1 cellular context compared by ENCODE assay signal in the genomic region with DNA sequence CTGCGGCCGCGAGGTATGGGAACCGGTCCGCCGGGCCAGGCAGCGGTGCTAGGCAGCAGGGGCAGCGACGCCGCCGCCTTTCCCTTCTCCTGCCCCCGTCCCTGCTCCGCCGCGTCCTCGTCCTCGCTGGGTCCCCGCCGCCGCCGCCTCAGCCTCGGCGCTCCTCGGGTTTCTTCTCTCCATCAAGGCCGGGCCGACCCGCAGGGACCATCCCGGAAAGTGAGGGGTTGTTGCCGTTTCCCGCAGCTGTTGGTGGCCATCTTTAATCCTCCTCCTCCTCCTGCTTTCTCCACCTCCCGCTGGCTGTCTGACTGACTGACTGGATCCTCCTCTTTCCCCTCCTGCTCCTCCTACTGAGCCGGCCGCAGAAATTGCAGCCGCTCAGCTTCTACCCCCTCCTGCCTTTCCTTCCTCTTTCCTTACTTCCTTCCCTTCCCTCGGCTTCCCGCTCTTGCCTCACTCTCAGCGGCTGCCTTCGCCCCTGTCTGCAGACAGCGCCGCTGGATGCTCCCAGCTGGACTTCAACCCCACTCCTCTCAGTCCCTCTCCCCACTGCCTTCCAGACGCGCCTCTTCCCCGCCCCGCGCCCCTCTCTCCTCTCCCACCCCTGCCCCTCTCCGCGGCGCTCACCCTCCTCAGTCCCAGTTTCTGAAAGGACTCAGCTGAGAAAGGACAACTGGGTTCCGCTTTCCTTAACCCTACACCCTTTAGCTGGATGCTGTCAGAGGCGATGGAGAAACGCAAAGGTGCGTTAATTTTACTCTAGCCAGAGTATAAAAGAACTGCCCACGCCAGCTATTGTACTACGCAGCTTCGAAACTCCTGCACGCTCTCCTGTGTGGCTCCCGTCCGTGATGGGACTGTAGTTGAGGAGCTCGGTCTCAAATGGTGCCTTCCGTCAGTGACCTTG.
TF ChIP-seq lines count a peak whose summit lies in the region.

A gene with protein sequence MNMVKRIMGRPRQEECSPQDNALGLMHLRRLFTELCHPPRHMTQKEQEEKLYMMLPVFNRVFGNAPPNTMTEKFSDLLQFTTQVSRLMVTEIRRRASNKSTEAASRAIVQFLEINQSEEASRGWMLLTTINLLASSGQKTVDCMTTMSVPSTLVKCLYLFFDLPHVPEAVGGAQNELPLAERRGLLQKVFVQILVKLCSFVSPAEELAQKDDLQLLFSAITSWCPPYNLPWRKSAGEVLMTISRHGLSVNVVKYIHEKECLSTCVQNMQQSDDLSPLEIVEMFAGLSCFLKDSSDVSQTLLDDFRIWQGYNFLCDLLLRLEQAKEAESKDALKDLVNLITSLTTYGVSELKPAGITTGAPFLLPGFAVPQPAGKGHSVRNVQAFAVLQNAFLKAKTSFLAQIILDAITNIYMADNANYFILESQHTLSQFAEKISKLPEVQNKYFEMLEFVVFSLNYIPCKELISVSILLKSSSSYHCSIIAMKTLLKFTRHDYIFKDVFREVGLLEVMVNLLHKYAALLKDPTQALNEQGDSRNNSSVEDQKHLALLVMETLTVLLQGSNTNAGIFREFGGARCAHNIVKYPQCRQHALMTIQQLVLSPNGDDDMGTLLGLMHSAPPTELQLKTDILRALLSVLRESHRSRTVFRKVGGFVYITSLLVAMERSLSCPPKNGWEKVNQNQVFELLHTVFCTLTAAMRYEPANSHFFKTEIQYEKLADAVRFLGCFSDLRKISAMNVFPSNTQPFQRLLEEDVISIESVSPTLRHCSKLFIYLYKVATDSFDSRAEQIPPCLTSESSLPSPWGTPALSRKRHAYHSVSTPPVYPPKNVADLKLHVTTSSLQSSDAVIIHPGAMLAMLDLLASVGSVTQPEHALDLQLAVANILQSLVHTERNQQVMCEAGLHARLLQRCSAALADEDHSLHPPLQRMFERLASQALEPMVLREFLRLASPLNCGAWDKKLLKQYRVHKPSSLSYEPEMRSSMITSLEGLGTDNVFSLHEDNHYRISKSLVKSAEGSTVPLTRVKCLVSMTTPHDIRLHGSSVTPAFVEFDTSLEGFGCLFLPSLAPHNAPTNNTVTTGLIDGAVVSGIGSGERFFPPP (N-terminal part only) (minus strand): TSS at position 309 of the 910 bp plus-strand sequence. CDS start 106,099 bp downstream, outside the sequence.

TF ChIP-seq in HepG2, 621 proteins besides CTCF, POLR2A, EP300 and RAD21 (continued from another document and continues in another):
- TF ChIP-seq, protein P1, sequence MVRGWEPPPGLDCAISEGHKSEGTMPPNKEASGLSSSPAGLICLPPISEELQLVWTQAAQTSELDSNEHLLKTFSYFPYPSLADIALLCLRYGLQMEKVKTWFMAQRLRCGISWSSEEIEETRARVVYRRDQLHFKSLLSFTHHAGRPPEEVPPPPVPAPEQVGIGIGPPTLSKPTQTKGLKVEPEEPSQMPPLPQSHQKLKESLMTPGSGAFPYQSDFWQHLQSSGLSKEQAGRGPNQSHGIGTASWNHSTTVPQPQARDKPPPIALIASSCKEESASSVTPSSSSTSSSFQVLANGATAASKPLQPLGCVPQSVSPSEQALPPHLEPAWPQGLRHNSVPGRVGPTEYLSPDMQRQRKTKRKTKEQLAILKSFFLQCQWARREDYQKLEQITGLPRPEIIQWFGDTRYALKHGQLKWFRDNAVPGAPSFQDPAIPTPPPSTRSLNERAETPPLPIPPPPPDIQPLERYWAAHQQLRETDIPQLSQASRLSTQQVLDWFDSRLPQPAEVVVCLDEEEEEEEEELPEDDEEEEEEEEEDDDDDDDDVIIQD (CRISPR knock-in tag; IDR thresholded peaks at IDR 0.05; ENCODE audit: low read depth), result peak; percentile 32; the same call in 1 of the 2 replicates
- no peak for TF ChIP-seq PHF20 (CRISPR knock-in tag; IDR thresholded peaks at IDR 0.05)
- TF ChIP-seq ZZZ3 (CRISPR knock-in tag; IDR thresholded peaks at IDR 0.05; ENCODE audit: borderline replicate concordance), result no peak
- no peak for TF ChIP-seq AKAP8 (CRISPR knock-in tag; IDR thresholded peaks at IDR 0.05)
- TF ChIP-seq MYNN (CRISPR knock-in tag; IDR thresholded peaks at IDR 0.05; ENCODE audit: low read depth), result no peak
- TF ChIP-seq KLF12 (CRISPR knock-in tag; IDR thresholded peaks at IDR 0.05; ENCODE audit: borderline replicate concordance), result no peak
- TF ChIP-seq ZNF567 (CRISPR knock-in tag; IDR thresholded peaks at IDR 0.05; ENCODE audit: borderline replicate concordance), result no peak
- no peak for TF ChIP-seq ZFP41 (CRISPR knock-in tag; IDR thresholded peaks at IDR 0.05; ENCODE audit: borderline replicate concordance)
- no peak for TF ChIP-seq NFKBIZ (CRISPR knock-in tag; IDR thresholded peaks at IDR 0.05)
- no peak for TF ChIP-seq SPEN (CRISPR knock-in tag; IDR thresholded peaks at IDR 0.05; ENCODE audit: low read depth)
- TF ChIP-seq, protein P2, sequence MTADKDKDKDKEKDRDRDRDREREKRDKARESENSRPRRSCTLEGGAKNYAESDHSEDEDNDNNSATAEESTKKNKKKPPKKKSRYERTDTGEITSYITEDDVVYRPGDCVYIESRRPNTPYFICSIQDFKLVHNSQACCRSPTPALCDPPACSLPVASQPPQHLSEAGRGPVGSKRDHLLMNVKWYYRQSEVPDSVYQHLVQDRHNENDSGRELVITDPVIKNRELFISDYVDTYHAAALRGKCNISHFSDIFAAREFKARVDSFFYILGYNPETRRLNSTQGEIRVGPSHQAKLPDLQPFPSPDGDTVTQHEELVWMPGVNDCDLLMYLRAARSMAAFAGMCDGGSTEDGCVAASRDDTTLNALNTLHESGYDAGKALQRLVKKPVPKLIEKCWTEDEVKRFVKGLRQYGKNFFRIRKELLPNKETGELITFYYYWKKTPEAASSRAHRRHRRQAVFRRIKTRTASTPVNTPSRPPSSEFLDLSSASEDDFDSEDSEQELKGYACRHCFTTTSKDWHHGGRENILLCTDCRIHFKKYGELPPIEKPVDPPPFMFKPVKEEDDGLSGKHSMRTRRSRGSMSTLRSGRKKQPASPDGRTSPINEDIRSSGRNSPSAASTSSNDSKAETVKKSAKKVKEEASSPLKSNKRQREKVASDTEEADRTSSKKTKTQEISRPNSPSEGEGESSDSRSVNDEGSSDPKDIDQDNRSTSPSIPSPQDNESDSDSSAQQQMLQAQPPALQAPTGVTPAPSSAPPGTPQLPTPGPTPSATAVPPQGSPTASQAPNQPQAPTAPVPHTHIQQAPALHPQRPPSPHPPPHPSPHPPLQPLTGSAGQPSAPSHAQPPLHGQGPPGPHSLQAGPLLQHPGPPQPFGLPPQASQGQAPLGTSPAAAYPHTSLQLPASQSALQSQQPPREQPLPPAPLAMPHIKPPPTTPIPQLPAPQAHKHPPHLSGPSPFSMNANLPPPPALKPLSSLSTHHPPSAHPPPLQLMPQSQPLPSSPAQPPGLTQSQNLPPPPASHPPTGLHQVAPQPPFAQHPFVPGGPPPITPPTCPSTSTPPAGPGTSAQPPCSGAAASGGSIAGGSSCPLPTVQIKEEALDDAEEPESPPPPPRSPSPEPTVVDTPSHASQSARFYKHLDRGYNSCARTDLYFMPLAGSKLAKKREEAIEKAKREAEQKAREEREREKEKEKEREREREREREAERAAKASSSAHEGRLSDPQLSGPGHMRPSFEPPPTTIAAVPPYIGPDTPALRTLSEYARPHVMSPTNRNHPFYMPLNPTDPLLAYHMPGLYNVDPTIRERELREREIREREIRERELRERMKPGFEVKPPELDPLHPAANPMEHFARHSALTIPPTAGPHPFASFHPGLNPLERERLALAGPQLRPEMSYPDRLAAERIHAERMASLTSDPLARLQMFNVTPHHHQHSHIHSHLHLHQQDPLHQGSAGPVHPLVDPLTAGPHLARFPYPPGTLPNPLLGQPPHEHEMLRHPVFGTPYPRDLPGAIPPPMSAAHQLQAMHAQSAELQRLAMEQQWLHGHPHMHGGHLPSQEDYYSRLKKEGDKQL (CRISPR knock-in tag; IDR thresholded peaks at IDR 0.05; ENCODE audit: low read depth), result no peak
- TF ChIP-seq HIVEP1 (CRISPR knock-in tag; IDR thresholded peaks at IDR 0.05), result no peak
- peak; percentile 73 for TF ChIP-seq PHF8 (CRISPR knock-in tag; IDR thresholded peaks at IDR 0.05)
- no peak for TF ChIP-seq ATF7 (IDR thresholded peaks at IDR 0.05)
- no peak for TF ChIP-seq ATF7 (CRISPR knock-in tag; IDR thresholded peaks at IDR 0.05)
- TF ChIP-seq KAT7 (CRISPR knock-in tag; IDR thresholded peaks at IDR 0.05; ENCODE audit: borderline replicate concordance), result peak; percentile 25; the same call in 1 of the 2 replicates
- peak; percentile 73; the same call in 1 of the 2 replicates for TF ChIP-seq ZNF292 (CRISPR knock-in tag; IDR thresholded peaks at IDR 0.05; ENCODE audit: borderline replicate concordance, low read depth)
- TF ChIP-seq, protein P3, sequence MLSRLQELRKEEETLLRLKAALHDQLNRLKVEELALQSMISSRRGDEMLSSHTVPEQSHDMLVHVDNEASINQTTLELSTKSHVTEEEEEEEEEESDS (CRISPR knock-in tag; IDR thresholded peaks at IDR 0.05; ENCODE audit: borderline replicate concordance), result no peak
- TF ChIP-seq, protein P4, sequence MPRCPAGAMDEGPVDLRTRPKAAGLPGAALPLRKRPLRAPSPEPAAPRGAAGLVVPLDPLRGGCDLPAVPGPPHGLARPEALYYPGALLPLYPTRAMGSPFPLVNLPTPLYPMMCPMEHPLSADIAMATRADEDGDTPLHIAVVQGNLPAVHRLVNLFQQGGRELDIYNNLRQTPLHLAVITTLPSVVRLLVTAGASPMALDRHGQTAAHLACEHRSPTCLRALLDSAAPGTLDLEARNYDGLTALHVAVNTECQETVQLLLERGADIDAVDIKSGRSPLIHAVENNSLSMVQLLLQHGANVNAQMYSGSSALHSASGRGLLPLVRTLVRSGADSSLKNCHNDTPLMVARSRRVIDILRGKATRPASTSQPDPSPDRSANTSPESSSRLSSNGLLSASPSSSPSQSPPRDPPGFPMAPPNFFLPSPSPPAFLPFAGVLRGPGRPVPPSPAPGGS (CRISPR knock-in tag; IDR thresholded peaks at IDR 0.05), result no peak
- TF ChIP-seq WIZ (CRISPR knock-in tag; IDR thresholded peaks at IDR 0.05), result no peak
- no peak for TF ChIP-seq IRX3 (CRISPR knock-in tag; IDR thresholded peaks at IDR 0.05; ENCODE audit: borderline replicate concordance, low read depth)
- TF ChIP-seq MTA1 (CRISPR knock-in tag; IDR thresholded peaks at IDR 0.05; ENCODE audit: borderline replicate concordance), result peak; percentile 49; the same call in 1 of the 2 replicates
- TF ChIP-seq MAFK (conservative IDR thresholded peaks at IDR 0.05 in 1 of 2, IDR thresholded peaks at IDR 0.05 in 1 of 2; ENCODE audit: low read length in 2 of 2), result no peak
- TF ChIP-seq, protein P5, sequence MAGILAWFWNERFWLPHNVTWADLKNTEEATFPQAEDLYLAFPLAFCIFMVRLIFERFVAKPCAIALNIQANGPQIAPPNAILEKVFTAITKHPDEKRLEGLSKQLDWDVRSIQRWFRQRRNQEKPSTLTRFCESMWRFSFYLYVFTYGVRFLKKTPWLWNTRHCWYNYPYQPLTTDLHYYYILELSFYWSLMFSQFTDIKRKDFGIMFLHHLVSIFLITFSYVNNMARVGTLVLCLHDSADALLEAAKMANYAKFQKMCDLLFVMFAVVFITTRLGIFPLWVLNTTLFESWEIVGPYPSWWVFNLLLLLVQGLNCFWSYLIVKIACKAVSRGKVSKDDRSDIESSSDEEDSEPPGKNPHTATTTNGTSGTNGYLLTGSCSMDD (CRISPR knock-in tag; IDR thresholded peaks at IDR 0.05), result no peak
- no peak for TF ChIP-seq RAD51 (IDR thresholded peaks at IDR 0.05; ENCODE audit: borderline replicate concordance)
- TF ChIP-seq, protein P6, sequence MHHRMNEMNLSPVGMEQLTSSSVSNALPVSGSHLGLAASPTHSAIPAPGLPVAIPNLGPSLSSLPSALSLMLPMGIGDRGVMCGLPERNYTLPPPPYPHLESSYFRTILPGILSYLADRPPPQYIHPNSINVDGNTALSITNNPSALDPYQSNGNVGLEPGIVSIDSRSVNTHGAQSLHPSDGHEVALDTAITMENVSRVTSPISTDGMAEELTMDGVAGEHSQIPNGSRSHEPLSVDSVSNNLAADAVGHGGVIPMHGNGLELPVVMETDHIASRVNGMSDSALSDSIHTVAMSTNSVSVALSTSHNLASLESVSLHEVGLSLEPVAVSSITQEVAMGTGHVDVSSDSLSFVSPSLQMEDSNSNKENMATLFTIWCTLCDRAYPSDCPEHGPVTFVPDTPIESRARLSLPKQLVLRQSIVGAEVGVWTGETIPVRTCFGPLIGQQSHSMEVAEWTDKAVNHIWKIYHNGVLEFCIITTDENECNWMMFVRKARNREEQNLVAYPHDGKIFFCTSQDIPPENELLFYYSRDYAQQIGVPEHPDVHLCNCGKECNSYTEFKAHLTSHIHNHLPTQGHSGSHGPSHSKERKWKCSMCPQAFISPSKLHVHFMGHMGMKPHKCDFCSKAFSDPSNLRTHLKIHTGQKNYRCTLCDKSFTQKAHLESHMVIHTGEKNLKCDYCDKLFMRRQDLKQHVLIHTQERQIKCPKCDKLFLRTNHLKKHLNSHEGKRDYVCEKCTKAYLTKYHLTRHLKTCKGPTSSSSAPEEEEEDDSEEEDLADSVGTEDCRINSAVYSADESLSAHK (CRISPR knock-in tag; IDR thresholded peaks at IDR 0.05; ENCODE audit: borderline replicate concordance), result no peak
- TF ChIP-seq TEAD3 (CRISPR knock-in tag; optimal IDR thresholded peaks at IDR 0.05; ENCODE audit: borderline replicate concordance), result no peak
- no peak for TF ChIP-seq ZNF879 (CRISPR knock-in tag; IDR thresholded peaks at IDR 0.05)
- TF ChIP-seq BORCS8-MEF2B (CRISPR knock-in tag; IDR thresholded peaks at IDR 0.05), result no peak
- TF ChIP-seq MIXL1 (CRISPR knock-in tag; IDR thresholded peaks at IDR 0.05), result no peak
- no peak for TF ChIP-seq ZNF678 (CRISPR knock-in tag; IDR thresholded peaks at IDR 0.05)
- TF ChIP-seq ZNF451 (CRISPR knock-in tag; IDR thresholded peaks at IDR 0.05), result no peak
- TF ChIP-seq, protein P7, sequence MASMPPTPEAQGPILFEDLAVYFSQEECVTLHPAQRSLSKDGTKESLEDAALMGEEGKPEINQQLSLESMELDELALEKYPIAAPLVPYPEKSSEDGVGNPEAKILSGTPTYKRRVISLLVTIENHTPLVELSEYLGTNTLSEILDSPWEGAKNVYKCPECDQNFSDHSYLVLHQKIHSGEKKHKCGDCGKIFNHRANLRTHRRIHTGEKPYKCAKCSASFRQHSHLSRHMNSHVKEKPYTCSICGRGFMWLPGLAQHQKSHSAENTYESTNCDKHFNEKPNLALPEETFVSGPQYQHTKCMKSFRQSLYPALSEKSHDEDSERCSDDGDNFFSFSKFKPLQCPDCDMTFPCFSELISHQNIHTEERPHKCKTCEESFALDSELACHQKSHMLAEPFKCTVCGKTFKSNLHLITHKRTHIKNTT (CRISPR knock-in tag; IDR thresholded peaks at IDR 0.05), result no peak
- peak; percentile 41; the same call in 1 of the 2 replicates for TF ChIP-seq HOXA3 (CRISPR knock-in tag; IDR thresholded peaks at IDR 0.05)
- peak; percentile 4 for TF ChIP-seq HNRNPLL (IDR thresholded peaks at IDR 0.05; ENCODE audit: low read depth, low read length, poor library complexity, severe bottlenecking)
- no peak for TF ChIP-seq SMARCC2 (IDR thresholded peaks at IDR 0.05)
- TF ChIP-seq ZNF431 (CRISPR knock-in tag; IDR thresholded peaks at IDR 0.05; ENCODE audit: borderline replicate concordance, low read depth), result no peak
- no peak for TF ChIP-seq ZNF510 (CRISPR knock-in tag; IDR thresholded peaks at IDR 0.05; ENCODE audit: low read depth)
- TF ChIP-seq FIP1L1 (IDR thresholded peaks at IDR 0.05; ENCODE audit: borderline replicate concordance, insufficient read depth, low read depth, low read length), result no peak
